Comparison of ENCODE assay signal across 8 cellular contexts in the genomic region with DNA sequence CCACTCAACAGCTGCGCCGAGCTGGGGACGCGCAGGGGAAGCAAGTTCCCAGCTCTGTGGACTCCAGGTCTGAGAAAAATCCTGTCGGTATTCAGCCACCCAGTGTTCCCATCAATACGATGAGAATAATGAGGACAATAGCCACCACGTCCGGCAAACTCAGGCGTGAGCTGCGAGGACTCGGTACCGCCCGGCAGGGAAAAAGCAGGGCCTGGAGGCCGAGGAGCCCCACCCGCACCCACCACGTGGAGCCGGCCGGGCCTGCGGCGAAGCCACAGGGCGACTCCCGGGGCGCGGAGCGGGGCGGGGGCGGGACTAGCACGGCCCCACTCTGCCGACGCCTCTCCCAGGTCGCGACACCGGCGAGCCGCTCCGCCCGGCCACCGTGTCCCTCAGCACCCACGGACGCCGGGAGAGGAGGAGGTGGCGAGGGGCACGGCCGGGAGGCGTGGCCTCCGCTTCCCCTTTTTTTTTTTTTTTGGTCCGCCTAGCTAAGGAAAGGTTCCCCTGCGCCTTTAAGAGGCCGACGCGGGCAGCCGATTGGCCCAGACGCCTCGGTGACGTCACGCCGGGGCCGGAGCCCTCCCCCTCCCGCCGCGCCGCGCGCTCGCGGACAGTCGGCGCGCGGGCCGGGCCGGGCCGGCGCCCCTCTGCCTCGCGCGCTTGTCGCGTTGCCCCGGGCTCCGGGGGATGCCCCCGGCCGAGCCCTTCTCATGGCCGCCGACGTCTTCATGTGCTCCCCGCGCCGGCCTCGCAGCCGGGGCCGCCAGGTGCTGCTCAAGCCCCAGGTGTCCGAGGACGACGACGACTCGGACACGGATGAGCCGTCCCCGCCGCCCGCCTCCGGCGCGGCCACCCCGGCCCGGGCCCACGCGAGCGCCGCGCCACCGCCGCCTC. TPM values are rescaled to one million over a fixed set of nuclear protein-coding genes. Genes with fewer than 3 reads are reported as not detected.
DNase-seq lines count a peak whose midpoint lies in the region; ATAC-seq and TF ChIP-seq lines count a peak whose summit lies in the region.

A gene with protein sequence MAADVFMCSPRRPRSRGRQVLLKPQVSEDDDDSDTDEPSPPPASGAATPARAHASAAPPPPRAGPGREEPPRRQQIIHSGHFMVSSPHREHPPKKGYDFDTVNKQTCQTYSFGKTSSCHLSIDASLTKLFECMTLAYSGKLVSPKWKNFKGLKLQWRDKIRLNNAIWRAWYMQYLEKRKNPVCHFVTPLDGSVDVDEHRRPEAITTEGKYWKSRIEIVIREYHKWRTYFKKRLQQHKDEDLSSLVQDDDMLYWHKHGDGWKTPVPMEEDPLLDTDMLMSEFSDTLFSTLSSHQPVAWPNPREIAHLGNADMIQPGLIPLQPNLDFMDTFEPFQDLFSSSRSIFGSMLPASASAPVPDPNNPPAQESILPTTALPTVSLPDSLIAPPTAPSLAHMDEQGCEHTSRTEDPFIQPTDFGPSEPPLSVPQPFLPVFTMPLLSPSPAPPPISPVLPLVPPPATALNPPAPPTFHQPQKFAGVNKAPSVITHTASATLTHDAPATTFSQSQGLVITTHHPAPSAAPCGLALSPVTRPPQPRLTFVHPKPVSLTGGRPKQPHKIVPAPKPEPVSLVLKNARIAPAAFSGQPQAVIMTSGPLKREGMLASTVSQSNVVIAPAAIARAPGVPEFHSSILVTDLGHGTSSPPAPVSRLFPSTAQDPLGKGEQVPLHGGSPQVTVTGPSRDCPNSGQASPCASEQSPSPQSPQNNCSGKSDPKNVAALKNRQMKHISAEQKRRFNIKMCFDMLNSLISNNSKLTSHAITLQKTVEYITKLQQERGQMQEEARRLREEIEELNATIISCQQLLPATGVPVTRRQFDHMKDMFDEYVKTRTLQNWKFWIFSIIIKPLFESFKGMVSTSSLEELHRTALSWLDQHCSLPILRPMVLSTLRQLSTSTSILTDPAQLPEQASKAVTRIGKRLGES (plus strand): TSS at position 616 of the 897 bp plus-strand sequence. CDS start 98 bp downstream, at position 714.

- H3K27ac Mint-ChIP-seq in HFFc6 = peak within 1 kb of the TSS; percentile 88
- H3K27ac Mint-ChIP-seq in activated naive CD4-positive, alpha-beta T cell treated with anti-CD3 and anti-CD28 coated beads, Interleukin-2, amount 50 U/mL, for 24 hours = peak within 1 kb of the TSS; percentile 94
- H3K27ac Mint-ChIP-seq in osteocyte (ENCODE audit: unreplicated experiment) = peak within 1 kb of the TSS; percentile 88

- no peaks in the 10 kb centered on the region for H3K36me3 ChIP-seq in thymus (ENCODE audit: control insufficient read depth, insufficient read depth)

- H3K27ac ChIP-seq in thymus (ENCODE audit: low read depth) = peak within 1 kb of the TSS; percentile 90

- H3K4me1 Mint-ChIP-seq in HFFc6 (ENCODE audit: low read depth) = peaks cover 39% of the 10 kb centered on the region
- peaks cover 31% of the 10 kb centered on the region for H3K4me1 Mint-ChIP-seq in activated naive CD4-positive, alpha-beta T cell treated with anti-CD3 and anti-CD28 coated beads, Interleukin-2, amount 50 U/mL, for 24 hours
- peaks cover 45% of the 10 kb centered on the region for H3K4me1 Mint-ChIP-seq in osteocyte (ENCODE audit: unreplicated experiment)

- H3K36me3 Mint-ChIP-seq in HFFc6 (ENCODE audit: low read depth) (no peaks in the 10 kb centered on the region), osteocyte (ENCODE audit: unreplicated experiment) (no peaks in the 10 kb centered on the region)
- no peaks in the 10 kb centered on the region for H3K36me3 Mint-ChIP-seq in activated naive CD4-positive, alpha-beta T cell treated with anti-CD3 and anti-CD28 coated beads, Interleukin-2, amount 50 U/mL, for 24 hours

- WGBS in thymus = under 1% methylated on average over 114 of the region's 114 CpGs

- peak; percentile 84 for DNase-seq in GM04504 (ENCODE audit: low read depth)
- DNase-seq in HFFc6 = peak; percentile 83
- peak; percentile 74 for DNase-seq in NCI-H1048 (lab: John Stamatoyannopoulos, UW)
- no peak for DNase-seq in glomerular endothelial cell (ENCODE audit: extremely low read depth, low read depth, low spot score)
- DNase-seq in osteocyte (ENCODE audit: extremely low spot score, unreplicated experiment) = peak; percentile 97

- TF ChIP-seq CTCF in HFFc6 (IDR thresholded peaks at IDR 0.05) = no peak
- no peak for TF ChIP-seq CTCF in osteocyte (IDR thresholded peaks at IDR 0.05)

- no peaks in the 10 kb centered on the region for H3K9me3 ChIP-seq in thymus (ENCODE audit: control insufficient read depth)

- peak within 1 kb of the TSS; percentile 95 for H3K4me3 ChIP-seq in thymus (ENCODE audit: low read length)

- H3K9me3 Mint-ChIP-seq in HFFc6 = no peaks in the 10 kb centered on the region
- no peaks in the 10 kb centered on the region for H3K9me3 Mint-ChIP-seq in activated naive CD4-positive, alpha-beta T cell treated with anti-CD3 and anti-CD28 coated beads, Interleukin-2, amount 50 U/mL, for 24 hours
- H3K9me3 Mint-ChIP-seq in osteocyte (ENCODE audit: unreplicated experiment) = no peaks in the 10 kb centered on the region

- no peaks in the 10 kb centered on the region for H3K27me3 ChIP-seq in thymus (ENCODE audit: control insufficient read depth, insufficient read depth)

- peaks cover 19% of the 10 kb centered on the region for H3K4me1 ChIP-seq in thymus (ENCODE audit: control insufficient read depth, insufficient read depth, low read length)

- H3K27me3 Mint-ChIP-seq in HFFc6 (ENCODE audit: insufficient read depth) (no peaks in the 10 kb centered on the region; the same call in 1 of the 2 replicates), osteocyte (ENCODE audit: unreplicated experiment) (no peaks in the 10 kb centered on the region)
- H3K27me3 Mint-ChIP-seq in activated naive CD4-positive, alpha-beta T cell treated with anti-CD3 and anti-CD28 coated beads, Interleukin-2, amount 50 U/mL, for 24 hours = no peaks in the 10 kb centered on the region

- ATAC-seq in SK-N-SH treated with all-trans-retinoic acid at 6 μM for 48 hours = peak; percentile 67

- H3K4me3 Mint-ChIP-seq in HFFc6 = peak within 1 kb of the TSS; percentile 91
- peak within 1 kb of the TSS; percentile 91 for H3K4me3 Mint-ChIP-seq in activated naive CD4-positive, alpha-beta T cell treated with anti-CD3 and anti-CD28 coated beads, Interleukin-2, amount 50 U/mL, for 24 hours
- peak within 1 kb of the TSS; percentile 91 for H3K4me3 Mint-ChIP-seq in osteocyte (ENCODE audit: unreplicated experiment)

TF ChIP-seq in SK-N-SH treated with all-trans-retinoic acid at 6 μM for 48 hours, 23 proteins besides CTCF, POLR2A, EP300 and RAD21:
- TF ChIP-seq, protein P1, sequence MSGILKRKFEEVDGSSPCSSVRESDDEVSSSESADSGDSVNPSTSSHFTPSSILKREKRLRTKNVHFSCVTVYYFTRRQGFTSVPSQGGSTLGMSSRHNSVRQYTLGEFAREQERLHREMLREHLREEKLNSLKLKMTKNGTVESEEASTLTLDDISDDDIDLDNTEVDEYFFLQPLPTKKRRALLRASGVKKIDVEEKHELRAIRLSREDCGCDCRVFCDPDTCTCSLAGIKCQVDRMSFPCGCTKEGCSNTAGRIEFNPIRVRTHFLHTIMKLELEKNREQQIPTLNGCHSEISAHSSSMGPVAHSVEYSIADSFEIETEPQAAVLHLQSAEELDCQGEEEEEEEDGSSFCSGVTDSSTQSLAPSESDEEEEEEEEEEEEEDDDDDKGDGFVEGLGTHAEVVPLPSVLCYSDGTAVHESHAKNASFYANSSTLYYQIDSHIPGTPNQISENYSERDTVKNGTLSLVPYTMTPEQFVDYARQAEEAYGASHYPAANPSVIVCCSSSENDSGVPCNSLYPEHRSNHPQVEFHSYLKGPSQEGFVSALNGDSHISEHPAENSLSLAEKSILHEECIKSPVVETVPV (CRISPR knock-in tag; IDR thresholded peaks at IDR 0.05) = no peak
- no peak for TF ChIP-seq ZFP30 (CRISPR knock-in tag; IDR thresholded peaks at IDR 0.05)
- no peak for TF ChIP-seq ISL1 (CRISPR knock-in tag; IDR thresholded peaks at IDR 0.05)
- TF ChIP-seq, protein P2, sequence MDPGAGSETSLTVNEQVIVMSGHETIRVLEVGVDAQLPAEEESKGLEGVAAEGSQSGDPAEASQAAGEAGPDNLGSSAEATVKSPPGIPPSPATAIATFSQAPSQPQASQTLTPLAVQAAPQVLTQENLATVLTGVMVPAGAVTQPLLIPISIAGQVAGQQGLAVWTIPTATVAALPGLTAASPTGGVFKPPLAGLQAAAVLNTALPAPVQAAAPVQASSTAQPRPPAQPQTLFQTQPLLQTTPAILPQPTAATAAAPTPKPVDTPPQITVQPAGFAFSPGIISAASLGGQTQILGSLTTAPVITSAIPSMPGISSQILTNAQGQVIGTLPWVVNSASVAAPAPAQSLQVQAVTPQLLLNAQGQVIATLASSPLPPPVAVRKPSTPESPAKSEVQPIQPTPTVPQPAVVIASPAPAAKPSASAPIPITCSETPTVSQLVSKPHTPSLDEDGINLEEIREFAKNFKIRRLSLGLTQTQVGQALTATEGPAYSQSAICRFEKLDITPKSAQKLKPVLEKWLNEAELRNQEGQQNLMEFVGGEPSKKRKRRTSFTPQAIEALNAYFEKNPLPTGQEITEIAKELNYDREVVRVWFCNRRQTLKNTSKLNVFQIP (CRISPR knock-in tag; IDR thresholded peaks at IDR 0.05; ENCODE audit: borderline replicate concordance, low read depth) = peak; percentile 21; the same call in 1 of the 2 replicates

RNA-seq across cellular contexts. Expression of the gene that starts here (rescaled TPM):
- total RNA-seq in HFFc6 (2021; fragmentation: NEBNext Ultra II Directional; extraction: Animal tissue kit (Norgen Biotek cat#: 25700)) = 10 to 100 TPM; 19.0 to 23.8 (median 21.7) TPM
- 30.7 and 43.9 TPM in 2 replicates for total RNA-seq in glomerular endothelial cell
- total RNA-seq in osteocyte = 51.8 and 54.5 TPM in 2 replicates
- 31.9 TPM for polyA plus RNA-seq in thymus
